Comparison of ENCODE assay signal across 8 cellular contexts in genomic region chr7:26398436-26399308, GRCh38.
DNase-seq lines count a peak whose midpoint lies in the region; ATAC-seq, FAIRE-seq and TF ChIP-seq lines count a peak whose summit lies in the region.

No MANE protein-coding gene starts in this region.

- H3K27me3 ChIP-seq in Karpas-422 (ENCODE audit: low read length) (no peaks in the 10 kb centered on the region), GM12878 (replicated peaks in 1 of 2; ENCODE audit: control insufficient read depth in 2 of 2, insufficient read depth in 2 of 2, low read length in 1 of 2) (peaks cover 0 to 2% of the 10 kb centered on the region in 2 experiments; a peak in 1 of 4 replicates), iPS-15b (ENCODE audit: control insufficient read depth, insufficient read depth, low read length) (peaks cover 7% of the 10 kb centered on the region)

- TF ChIP-seq CTCF in GM12864 (IDR thresholded peaks at IDR 0.05; ENCODE audit: low read depth, low read length, missing control alignments) (no peak), GM12878 (IDR thresholded peaks at IDR 0.05 in 2 of 3, conservative IDR thresholded peaks at IDR 0.05 in 1 of 3; ENCODE audit: control insufficient read depth in 2 of 3, extremely low read depth in 1 of 3, insufficient read depth in 1 of 3, low read depth in 3 of 3, low read length in 3 of 3) (no peak), retinal pigment epithelial cell (conservative IDR thresholded peaks at IDR 0.05; ENCODE audit: low read depth, low read length) (no peak)

- WGBS in GM12878 (ENCODE audit: insufficient coverage, insufficient replicate concordance, low lambda C conversion rate, missing lambda C conversion rate): 1% methylated on average over 67 of the region's 86 CpGs

- H3K9me2 ChIP-seq in Karpas-422 (replicated peaks; ENCODE audit: insufficient read depth, low read length): no peaks in the 10 kb centered on the region

- SMC1A ChIA-PET in GM12878 (lab: Charles Lee; ENCODE audit: uncharacterized antibody, unreplicated experiment): interaction anchor here (0.8 to 2.1 kb wide), 10 partner anchors 9 to 505 kb away, joined by 3 to 7 read pairs (median 5); no protein-coding TSS in a partner anchor

- intact Hi-C loops in GM12878 (cut with micrococcal nuclease; ENCODE audit: unreplicated experiment): loop anchor here (5.0 kb wide), 1 partner anchor 84 kb away; no protein-coding TSS in a partner anchor

- H3K36me3 ChIP-seq in Karpas-422 (ENCODE audit: insufficient read depth, low read length) (no peaks in the 10 kb centered on the region), GM12878 (ENCODE audit: control insufficient read depth in 2 of 2, insufficient read depth in 2 of 2, low read length in 1 of 2) (no peaks in the 10 kb centered on the region), iPS-15b (ENCODE audit: control insufficient read depth, insufficient read depth, low read length) (no peaks in the 10 kb centered on the region)

- H3K4me2 ChIP-seq in Karpas-422 (ENCODE audit: low read depth, low read length, poor library complexity, severe bottlenecking) (peak overlapping the region; percentile 99), GM12878 (ENCODE audit: control insufficient read depth, insufficient read depth) (peak overlapping the region; percentile 96)

- H3K4me3 ChIP-seq in GM12864 (ENCODE audit: low read depth, low read length) (peak overlapping the region; percentile 66), Karpas-422 (ENCODE audit: low read length) (peak overlapping the region; percentile 71), GM12878 (peak overlapping the region; percentile 71), iPS-15b (ENCODE audit: low read depth, low read length) (peak overlapping the region; percentile 75), retinal pigment epithelial cell (ENCODE audit: low read length) (peak overlapping the region; percentile 63)

- RAD21 ChIA-PET in GM12878 (lab: Charles Lee; ENCODE audit: unreplicated experiment): interaction anchor here (0.8 to 2.0 kb wide), 6 partner anchors 29 to 505 kb away, joined by 3 to 9 read pairs (median 4); no protein-coding TSS in a partner anchor

- in situ Hi-C loops in GM12878 (cut with MboI): no loop called here

- peak overlapping the region; percentile 97 for H2AFZ ChIP-seq in Karpas-422 (ENCODE audit: low read length)
- H2AFZ ChIP-seq in GM12878 (ENCODE audit: control insufficient read depth, low read depth, low read length): peak overlapping the region; percentile 89

- POLR2A ChIA-PET in GM12878 (lab: Charles Lee): interaction anchor here (0.6 to 1.4 kb wide), 4 partner anchors 11 to 1305 kb away, joined by 3 to 4 read pairs (median 3); no protein-coding TSS in a partner anchor

- H3K27ac ChIP-seq in Karpas-422 (ENCODE audit: low read length) (peak overlapping the region; percentile 71), GM12878 (ENCODE audit: control insufficient read depth, insufficient read depth) (peak overlapping the region; percentile 82)

- H3K9me3 ChIP-seq in Karpas-422 (ENCODE audit: low read length) (no peaks in the 10 kb centered on the region), GM12878 (replicated peaks; ENCODE audit: control insufficient read depth, insufficient read depth, low read length) (no peaks in the 10 kb centered on the region), iPS-15b (ENCODE audit: control insufficient read depth, insufficient read depth, low read length) (no peaks in the 10 kb centered on the region)

- peak; percentile 92 for ATAC-seq in GM12878

- no peaks in the 10 kb centered on the region for H4K20me1 ChIP-seq in Karpas-422 (ENCODE audit: insufficient read depth, low read depth, low read length)
- no peaks in the 10 kb centered on the region for H4K20me1 ChIP-seq in GM12878 (ENCODE audit: control insufficient read depth, insufficient read depth)

- DNase-seq in GM12864 (ENCODE audit: low read depth): peak; percentile 93
- DNase-seq in H4 (ENCODE audit: low spot score): peak; percentile 84
- DNase-seq in Karpas-422: peak; percentile 94
- DNase-seq in SIG-M5 treated with dmso at 0.1 percent for 504 hours (lab: John Stamatoyannopoulos, UW; ENCODE audit: unreplicated experiment): peak; percentile 92
- DNase-seq in GM12878 (ENCODE audit: low read depth, low spot score): peak; percentile 91
- DNase-seq in retinal pigment epithelial cell (ENCODE audit: low read depth): no peak
- DNase-seq in effector CD8-positive, alpha-beta T cell (lab: John Stamatoyannopoulos, UW): no peak

- peak; percentile 94 for TF ChIP-seq POLR2A in GM12878 (IDR thresholded peaks at IDR 0.05; ENCODE audit: low read depth, low read length)

- H3K4me1 ChIP-seq in Karpas-422 (ENCODE audit: low read length): peaks cover 23% of the 10 kb centered on the region
- H3K4me1 ChIP-seq in GM12878 (ENCODE audit: control insufficient read depth, insufficient read depth, low read length): peaks cover 15% of the 10 kb centered on the region; the same call in 1 of the 2 replicates
- H3K4me1 ChIP-seq in iPS-15b (ENCODE audit: control insufficient read depth, insufficient read depth, low read length): peaks cover 9% of the 10 kb centered on the region

- TF ChIP-seq EP300 in GM12878 (IDR thresholded peaks at IDR 0.05; ENCODE audit: borderline replicate concordance in 1 of 2, control insufficient read depth in 1 of 2, low read depth in 2 of 2, low read length in 2 of 2): peak; percentile 63 to 70; a peak in 3 of 4 replicates

- CTCF ChIA-PET in GM12878 (lab: Yijun Ruan, JAX): interaction anchor here (0.7 to 2.1 kb wide), 9 partner anchors 10 to 688 kb away, joined by 3 to 9 read pairs (median 4); no protein-coding TSS in a partner anchor

- peak; percentile 99 for FAIRE-seq in GM12878 (lab: Jason Lieb, UNC)

- peak overlapping the region; percentile 67 for H3K9ac ChIP-seq in Karpas-422 (ENCODE audit: low read length)
- H3K9ac ChIP-seq in GM12878 (ENCODE audit: control insufficient read depth, insufficient read depth, low read length): peak overlapping the region; percentile 74
- H3K9ac ChIP-seq in iPS-15b (ENCODE audit: low read depth, low read length): peak overlapping the region; percentile 66

- H3K79me2 ChIP-seq in Karpas-422 (ENCODE audit: low read length): no peaks in the 10 kb centered on the region
- no peaks in the 10 kb centered on the region for H3K79me2 ChIP-seq in GM12878 (ENCODE audit: control insufficient read depth, insufficient read depth, low read length)

- no peak for TF ChIP-seq RAD21 in GM12878 (IDR thresholded peaks at IDR 0.05; ENCODE audit: insufficient read depth, low read depth, low read length)

- no TSS peak for BruUV-seq in GM12878 (replicated peaks; lab: Mats Ljungman, UMichigan)

TF ChIP-seq in GM12878, 131 proteins besides CTCF, POLR2A, EP300 and RAD21 (continues in another document):
- TF ChIP-seq RFX5 (IDR thresholded peaks at IDR 0.05; ENCODE audit: low read depth, low read length): 0 out of 2 replicates have a peak, but pooled peaks have one; percentile 32
- peak; percentile 44 for TF ChIP-seq GATAD2B (conservative IDR thresholded peaks at IDR 0.05; ENCODE audit: low read depth)
- TF ChIP-seq RCOR1 (conservative IDR thresholded peaks at IDR 0.05; ENCODE audit: low read depth, low read length): peak; percentile 87
- peak; percentile 97 for TF ChIP-seq POU2F2 (IDR thresholded peaks at IDR 0.05; ENCODE audit: borderline replicate concordance, low read depth, low read length)
- no peak for TF ChIP-seq SUPT20H (IDR thresholded peaks at IDR 0.05; ENCODE audit: borderline replicate concordance, control insufficient read depth, low read depth, low read length)
- TF ChIP-seq ESRRA (IDR thresholded peaks at IDR 0.05; ENCODE audit: low read length): no peak
- peak; percentile 50 for TF ChIP-seq MYC (IDR thresholded peaks at IDR 0.05; ENCODE audit: insufficient read depth, insufficient read length, insufficient replicate concordance, low read length, severe bottlenecking)
- TF ChIP-seq EED (IDR thresholded peaks at IDR 0.05; ENCODE audit: low read depth): peak; percentile 94
- TF ChIP-seq RUNX3 (IDR thresholded peaks at IDR 0.05; ENCODE audit: low read length): peak; percentile 97
- no peak for TF ChIP-seq SREBF1 (IDR thresholded peaks at IDR 0.05; ENCODE audit: low read length)
- TF ChIP-seq BACH1 (IDR thresholded peaks at IDR 0.05; ENCODE audit: borderline replicate concordance): peak; percentile 70
- TF ChIP-seq MEF2A (IDR thresholded peaks at IDR 0.05; ENCODE audit: insufficient read depth, low read depth, low read length): peak; percentile 63; the same call in 1 of the 2 replicates
- TF ChIP-seq TCF12 (IDR thresholded peaks at IDR 0.05; ENCODE audit: low read depth, low read length): peak; percentile 32; the same call in 1 of the 2 replicates
- TF ChIP-seq NR2F1 (conservative IDR thresholded peaks at IDR 0.05): peak; percentile 91
- peak; percentile 43; the same call in 1 of the 2 replicates for TF ChIP-seq JUND (IDR thresholded peaks at IDR 0.05; ENCODE audit: low read depth, low read length)
- TF ChIP-seq CHD2 (IDR thresholded peaks at IDR 0.05; ENCODE audit: borderline replicate concordance, low read depth, low read length): peak; percentile 75; the same call in 1 of the 2 replicates
- no peak for TF ChIP-seq FOXM1 (IDR thresholded peaks at IDR 0.05; ENCODE audit: low read depth, low read length)
- TF ChIP-seq MEF2B (IDR thresholded peaks at IDR 0.05; ENCODE audit: partially characterized antibody, poor library complexity, severe bottlenecking): peak; percentile 92
- TF ChIP-seq, protein P1, sequence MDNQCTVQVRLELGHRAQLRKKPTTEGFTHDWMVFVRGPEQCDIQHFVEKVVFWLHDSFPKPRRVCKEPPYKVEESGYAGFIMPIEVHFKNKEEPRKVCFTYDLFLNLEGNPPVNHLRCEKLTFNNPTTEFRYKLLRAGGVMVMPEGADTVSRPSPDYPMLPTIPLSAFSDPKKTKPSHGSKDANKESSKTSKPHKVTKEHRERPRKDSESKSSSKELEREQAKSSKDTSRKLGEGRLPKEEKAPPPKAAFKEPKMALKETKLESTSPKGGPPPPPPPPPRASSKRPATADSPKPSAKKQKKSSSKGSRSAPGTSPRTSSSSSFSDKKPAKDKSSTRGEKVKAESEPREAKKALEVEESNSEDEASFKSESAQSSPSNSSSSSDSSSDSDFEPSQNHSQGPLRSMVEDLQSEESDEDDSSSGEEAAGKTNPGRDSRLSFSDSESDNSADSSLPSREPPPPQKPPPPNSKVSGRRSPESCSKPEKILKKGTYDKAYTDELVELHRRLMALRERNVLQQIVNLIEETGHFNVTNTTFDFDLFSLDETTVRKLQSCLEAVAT (IDR thresholded peaks at IDR 0.05): peak; percentile 88
- peak; percentile 92 for TF ChIP-seq DPF2 (IDR thresholded peaks at IDR 0.05)
- peak; percentile 77; the same call in 1 of the 2 replicates for TF ChIP-seq YY1 (IDR thresholded peaks at IDR 0.05; ENCODE audit: low read depth, low read length)
- TF ChIP-seq MAX (IDR thresholded peaks at IDR 0.05; ENCODE audit: low read depth, low read length): peak; percentile 31; the same call in 1 of the 2 replicates

Comparison
In these comparisons a context has a peak if more than half of its experiments do, and no peak if none do; other contexts are left out.
1. DNase-seq: peak in GM12864 (single experiment), H4 (single experiment), Karpas-422 (single experiment), SIG-M5 treated with dmso at 0.1 percent for 504 hours (single experiment) and GM12878 (single experiment); none in retinal pigment epithelial cell (single experiment) and effector CD8-positive, alpha-beta T cell (single experiment).
2. Peak in every context shown above with its lines, with median percentiles within 50 percentile points of each other: H3K4me3 ChIP-seq and H3K9ac ChIP-seq.